Comparison of ENCODE assay signal across 8 cellular contexts in the genomic region with DNA sequence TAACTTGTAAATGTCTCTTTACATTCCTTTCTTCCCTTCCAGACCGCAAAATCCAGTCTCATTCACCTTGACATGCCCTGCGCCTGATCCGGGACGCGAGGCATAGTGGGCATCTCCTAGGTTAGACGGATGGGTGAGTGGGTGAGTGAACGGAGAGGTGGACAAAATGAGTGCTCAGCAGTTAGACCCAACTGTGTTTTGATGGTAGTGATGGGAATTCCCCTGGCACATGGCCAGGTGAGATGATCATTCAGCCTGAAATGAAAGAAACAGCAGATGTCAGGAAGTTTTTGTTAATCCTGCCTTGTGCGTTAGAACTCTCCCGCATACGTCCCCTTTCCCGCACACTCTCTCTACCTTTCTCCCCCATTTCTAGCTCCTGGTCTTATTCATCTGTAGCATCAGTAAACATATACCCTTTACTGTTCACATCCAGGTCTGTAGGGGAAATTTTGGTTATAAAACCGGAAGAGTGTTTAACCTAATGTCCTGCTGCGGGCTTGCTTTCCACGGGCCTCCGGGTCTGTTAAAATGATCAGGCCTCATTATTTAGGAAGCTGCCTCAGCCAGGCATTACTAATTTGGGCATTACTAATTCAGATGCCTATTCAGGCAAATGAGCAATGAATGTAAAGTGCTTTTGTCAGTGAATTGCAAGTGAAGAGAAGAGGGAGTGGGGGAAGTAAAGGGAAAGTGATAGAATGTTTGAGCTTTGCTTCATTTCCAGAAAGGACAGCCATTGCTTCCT.
A peak's percentile ranks its signal among the peaks of the same experiment; 100 is the strongest.
DNase-seq lines count a peak whose midpoint lies in the region; ATAC-seq and TF ChIP-seq lines count a peak whose summit lies in the region.

No MANE protein-coding gene starts in this region.

- H2AK5ac ChIP-seq in IMR-90 (ENCODE audit: low read depth, low read length): peak overlapping the region; percentile 94; the same call in 1 of the 2 replicates

- in situ Hi-C loops in IMR-90 (cut with MboI; ENCODE audit: low sequenced_read_pairs): no loop called here

- no TSS peak for BruUV-seq in IMR-90 (replicated peaks; lab: Mats Ljungman, UMichigan)

- no peaks in the 10 kb centered on the region for H3K9me3 ChIP-seq in IMR-90 (ENCODE audit: control insufficient read depth, insufficient read depth, low read length)

- intact Hi-C loops in IMR-90 (cut with micrococcal nuclease): no loop called here

- peak overlapping the region; percentile 48 for H4K91ac ChIP-seq in IMR-90 (ENCODE audit: insufficient read depth, low read depth, low read length)

- peak overlapping the region; percentile 68 for H3K18ac ChIP-seq in IMR-90 (ENCODE audit: low read depth, low read length)

- H2BK15ac ChIP-seq in IMR-90 (ENCODE audit: low read depth, low read length): peak overlapping the region; percentile 59; the same call in 1 of the 3 replicates

- peak overlapping the region; percentile 87 for H3K4ac ChIP-seq in IMR-90 (ENCODE audit: low read depth, low read length)

- peaks cover 18% of the 10 kb centered on the region for H3K9me1 ChIP-seq in IMR-90 (ENCODE audit: insufficient read depth, low read length)

- peak overlapping the region; percentile 71; the same call in 1 of the 2 replicates for H4K5ac ChIP-seq in IMR-90 (ENCODE audit: low read depth, low read length)

- peak overlapping the region; percentile 17 to 87; a peak in 3 of 4 replicates for H4K8ac ChIP-seq in IMR-90 (ENCODE audit: low read depth in 2 of 2, low read length in 2 of 2)

- peak overlapping the region; percentile 48; the same call in 1 of the 2 replicates for H3K14ac ChIP-seq in IMR-90 (replicated peaks; ENCODE audit: low read depth, low read length)

- H2BK20ac ChIP-seq in IMR-90 (ENCODE audit: low read depth, low read length): peak overlapping the region; percentile 65

- DNase-seq in NCI-H510A treated with DMSO at 0.1 percent for 48 hours (lab: John Stamatoyannopoulos, UW) (peak; percentile 39), NCI-H510A (lab: John Stamatoyannopoulos, UW) (no peak), IMR-90 (peak; percentile 87), activated T-cell treated with anti-CD3 and anti-CD28 coated beads for 24 hours (ENCODE audit: low read depth) (peak; percentile 39), foreskin melanocyte (peak; percentile 24), NCI-H128 (lab: John Stamatoyannopoulos, UW; ENCODE audit: unreplicated experiment) (no peak)
- DNase-seq in stimulated activated CD8-positive, alpha-beta memory T cell treated with anti-CD3 and anti-CD28 coated beads, Interleukin-4, amount 100 ng/mL, for 4 hours (ENCODE audit: low read depth in 2 of 2, low spot score in 1 of 2): peak; percentile 12 to 18

- no peak for TF ChIP-seq POLR2A in IMR-90 (IDR thresholded peaks at IDR 0.05; ENCODE audit: low read depth, low read length)

- no peaks in the 10 kb centered on the region for H3K27me3 ChIP-seq in IMR-90 (ENCODE audit: control insufficient read depth, insufficient read depth, low read length)

- no peaks in the 10 kb centered on the region for H4K20me1 ChIP-seq in IMR-90 (ENCODE audit: insufficient read depth, low read length)

- peak overlapping the region; percentile 83 for H2AK9ac ChIP-seq in IMR-90 (replicated peaks; ENCODE audit: low read depth, low read length, poor library complexity)

- peak overlapping the region; percentile 54; the same call in 1 of the 2 replicates for H3K4me2 ChIP-seq in IMR-90 (ENCODE audit: low read depth, low read length)

- H3K23ac ChIP-seq in IMR-90 (ENCODE audit: low read depth, low read length): peak overlapping the region; percentile 66

- peaks cover 16 to 63% of the 10 kb centered on the region in 2 experiments for H3K79me1 ChIP-seq in IMR-90 (ENCODE audit: low read depth in 1 of 2, low read length in 2 of 2)

- TF ChIP-seq CTCF in IMR-90 (conservative IDR thresholded peaks at IDR 0.05; ENCODE audit: low read depth, low read length): no peak

- no peak overlapping the region; the same call in 1 of the 2 replicates for H3K9ac ChIP-seq in IMR-90 (ENCODE audit: low read depth, low read length)

- 71% methylated on average over 7 of the region's 15 CpGs; no CpG with 5 or more reads in 1 of the 2 experiments for WGBS in IMR-90 (ENCODE audit: extremely low coverage in 2 of 2, insufficient read length in 1 of 2), 2 experiments

- no peak overlapping the region for H3K4me3 ChIP-seq in IMR-90 (ENCODE audit: insufficient read depth, low read depth, low read length)

- TF ChIP-seq RAD21 in IMR-90 (IDR thresholded peaks at IDR 0.05; ENCODE audit: low read length): no peak

- H3K4me1 ChIP-seq in IMR-90 (ENCODE audit: control insufficient read depth, insufficient read depth, low read length): peaks cover 22% of the 10 kb centered on the region

- dilution Hi-C loops in IMR-90 (cut with HindIII; ENCODE audit: low sequenced_read_pairs, unreplicated experiment): no loop called here

- H3K36me3 ChIP-seq in IMR-90 (ENCODE audit: control insufficient read depth, insufficient read depth, low read length): 0 out of 2 replicates have a peak, but pooled peaks cover 1% of the 10 kb centered on the region

- peak overlapping the region; percentile 57 for H2AFZ ChIP-seq in IMR-90 (replicated peaks; ENCODE audit: low read length, poor library complexity)

- CTCF ChIA-PET in IMR-90 (lab: Yijun Ruan, JAX): interaction anchor here (0.6 kb wide), 2 partner anchors 25 to 165 kb away, joined by 3 read pairs; no protein-coding TSS in a partner anchor

- ATAC-seq in IMR-90 (ENCODE audit: low read depth) (peak; percentile 13; the same call in 1 of the 2 replicates), GM18519 (IDR thresholded peaks at IDR 0.05; ENCODE audit: low FRiP score, unreplicated experiment) (no peak)

- peak overlapping the region; percentile 40 for H2BK5ac ChIP-seq in IMR-90 (ENCODE audit: low read depth, low read length, poor library complexity, severe bottlenecking)

- H3K56ac ChIP-seq in IMR-90 (ENCODE audit: extremely low read depth, insufficient read depth, low read length): no peak overlapping the region

- H2BK120ac ChIP-seq in IMR-90 (ENCODE audit: low read depth, low read length): peak overlapping the region; percentile 76

- POLR2A ChIA-PET in IMR-90 (lab: Charles Lee; ENCODE audit: unreplicated experiment): no interaction called here

- peak overlapping the region; percentile 23; the same call in 1 of the 2 replicates for H3K27ac ChIP-seq in IMR-90 (ENCODE audit: insufficient read depth, low read length)

TF ChIP-seq in IMR-90, 13 proteins besides CTCF, POLR2A, EP300 and RAD21:
- no peak for TF ChIP-seq MAZ (IDR thresholded peaks at IDR 0.05; ENCODE audit: borderline replicate concordance, low read depth, low read length)
- no peak for TF ChIP-seq FOS (IDR thresholded peaks at IDR 0.05; ENCODE audit: low read depth, low read length)
- no peak for TF ChIP-seq CHD1 (IDR thresholded peaks at IDR 0.05; ENCODE audit: low read depth, low read length)
- no peak for TF ChIP-seq SMC3 (IDR thresholded peaks at IDR 0.05; ENCODE audit: low read depth, low read length)
- no peak for TF ChIP-seq CEBPB (IDR thresholded peaks at IDR 0.05; ENCODE audit: low read depth, low read length)
- TF ChIP-seq NFE2L2 (IDR thresholded peaks at IDR 0.05; ENCODE audit: low read depth, low read length): no peak
- TF ChIP-seq RFX5 (IDR thresholded peaks at IDR 0.05; ENCODE audit: low read depth, low read length): no peak
- peak; percentile 54 for TF ChIP-seq MAFK (IDR thresholded peaks at IDR 0.05; ENCODE audit: low read depth, low read length)

Comparison
In these comparisons a context has a peak if more than half of its experiments do, and no peak if none do; other contexts are left out.
1. DNase-seq: peak in NCI-H510A treated with DMSO at 0.1 percent for 48 hours (single experiment), IMR-90 (single experiment), activated T-cell treated with anti-CD3 and anti-CD28 coated beads for 24 hours (single experiment), foreskin melanocyte (single experiment) and stimulated activated CD8-positive, alpha-beta memory T cell treated with anti-CD3 and anti-CD28 coated beads, Interleukin-4, amount 100 ng/mL, for 4 hours (2 of 2); none in NCI-H510A (single experiment) and NCI-H128 (single experiment).